Comparison of ENCODE assay signal across 8 cellular contexts in the genomic region with DNA sequence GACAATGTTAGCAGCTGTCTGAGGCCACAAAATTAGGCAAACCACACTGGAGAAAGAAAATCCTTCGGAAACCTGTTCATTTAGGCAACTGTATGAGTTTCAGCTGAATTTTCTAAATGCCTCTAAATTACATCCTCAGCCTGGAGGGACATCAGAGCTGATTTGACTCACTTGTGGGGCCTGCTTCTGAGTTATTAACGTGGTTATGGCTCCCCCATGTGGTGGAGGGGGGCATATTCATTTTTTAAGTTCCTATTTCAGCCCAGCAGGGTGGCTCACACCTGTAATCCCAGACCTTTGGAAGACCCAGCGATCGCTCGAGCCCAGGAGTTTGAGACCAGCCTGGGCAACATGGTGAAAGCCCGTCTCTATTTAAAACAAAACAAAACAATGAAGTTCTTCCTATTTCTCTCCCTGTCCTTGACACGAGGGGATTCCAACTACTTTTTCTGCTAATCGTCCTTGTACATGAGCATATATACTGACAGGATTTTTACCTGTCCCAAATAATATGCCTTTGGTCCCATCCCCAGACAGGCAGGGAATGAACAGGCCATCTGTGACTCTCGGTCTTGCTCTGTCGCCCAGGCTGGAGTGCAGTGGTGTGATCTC. TPM values are rescaled to one million over a fixed set of nuclear protein-coding genes. Genes with fewer than 3 reads are reported as not detected.
DNase-seq lines count a peak whose midpoint lies in the region; ATAC-seq, FAIRE-seq and TF ChIP-seq lines count a peak whose summit lies in the region.

No MANE protein-coding gene starts in this region.

- H3K27me3 Mint-ChIP-seq in activated naive CD4-positive, alpha-beta T cell treated with anti-CD3 and anti-CD28 coated beads for 36 hours (ENCODE audit: low read depth), result peaks cover 27% of the 10 kb centered on the region

- intact Hi-C loops in activated naive CD4-positive, alpha-beta T cell treated with anti-CD3 and anti-CD28 coated beads for 36 hours (cut with micrococcal nuclease), result loop anchor here (1.0 to 10.0 kb wide), 4 partner anchors 76 to 451 kb away; a partner anchor contains a TSS

- H3K4me1 Mint-ChIP-seq in activated naive CD4-positive, alpha-beta T cell treated with anti-CD3 and anti-CD28 coated beads for 36 hours (ENCODE audit: low read depth), result peaks cover 14% of the 10 kb centered on the region

- no peaks in the 10 kb centered on the region for H3K36me3 Mint-ChIP-seq in activated naive CD4-positive, alpha-beta T cell treated with anti-CD3 and anti-CD28 coated beads for 36 hours (ENCODE audit: low read depth)

- H3K4me3 Mint-ChIP-seq in activated naive CD4-positive, alpha-beta T cell treated with anti-CD3 and anti-CD28 coated beads for 36 hours, result no peak overlapping the region

- H3K9me3 Mint-ChIP-seq in activated naive CD4-positive, alpha-beta T cell treated with anti-CD3 and anti-CD28 coated beads for 36 hours, result no peaks in the 10 kb centered on the region

- ATAC-seq in SK-N-SH treated with all-trans-retinoic acid at 6 μM for 48 hours (peak; percentile 94), GM19023 (IDR thresholded peaks at IDR 0.05; ENCODE audit: unreplicated experiment) (no peak)

- no peak overlapping the region for H3K27ac Mint-ChIP-seq in activated naive CD4-positive, alpha-beta T cell treated with anti-CD3 and anti-CD28 coated beads for 36 hours

- CTCF ChIA-PET in activated naive CD4-positive, alpha-beta T cell treated with anti-CD3 and anti-CD28 coated beads for 36 hours (lab: Charles Lee), result interaction anchor here (0.5 to 3.8 kb wide), 19 partner anchors 11 to 1248 kb away, joined by 3 to 43 read pairs (median 5); no protein-coding TSS in a partner anchor

- DNase-seq in GM03348 (ENCODE audit: low spot score), result peak; percentile 85
- DNase-seq in MV-4-11 (lab: John Stamatoyannopoulos, UW), result peak; percentile 84
- peak; percentile 86 for DNase-seq in activated naive CD4-positive, alpha-beta T cell treated with anti-CD3 and anti-CD28 coated beads for 36 hours
- DNase-seq in glomerular visceral epithelial cell (ENCODE audit: extremely low spot score), result peak; percentile 93
- peak; percentile 84 for DNase-seq in pons (ENCODE audit: low spot score)
- DNase-seq in urothelium cell line (ENCODE audit: low spot score), result peak; percentile 78

- FAIRE-seq in urothelium cell line (lab: Jason Lieb, UNC), result no peak

TF ChIP-seq in SK-N-SH treated with all-trans-retinoic acid at 6 μM for 48 hours, 23 proteins besides CTCF, POLR2A, EP300 and RAD21:
- TF ChIP-seq ISL1 (CRISPR knock-in tag; IDR thresholded peaks at IDR 0.05) (no peak), TOX (CRISPR knock-in tag; IDR thresholded peaks at IDR 0.05; ENCODE audit: borderline replicate concordance) (no peak), ARNTL (CRISPR knock-in tag; IDR thresholded peaks at IDR 0.05; ENCODE audit: borderline replicate concordance, low read depth) (no peak), OSR1 (CRISPR knock-in tag; IDR thresholded peaks at IDR 0.05) (no peak), ZNF565 (CRISPR knock-in tag; conservative IDR thresholded peaks at IDR 0.05; ENCODE audit: low read depth) (no peak), TCF4 (CRISPR knock-in tag; IDR thresholded peaks at IDR 0.05; ENCODE audit: borderline replicate concordance) (no peak), ZC3H10 (CRISPR knock-in tag; IDR thresholded peaks at IDR 0.05) (no peak), PPARA (CRISPR knock-in tag; IDR thresholded peaks at IDR 0.05; ENCODE audit: borderline replicate concordance) (no peak), BACH2 (CRISPR knock-in tag; IDR thresholded peaks at IDR 0.05; ENCODE audit: borderline replicate concordance) (no peak), ZFP30 (CRISPR knock-in tag; IDR thresholded peaks at IDR 0.05) (no peak), ZFP3 (CRISPR knock-in tag; IDR thresholded peaks at IDR 0.05) (no peak)
- TF ChIP-seq, protein P1, sequence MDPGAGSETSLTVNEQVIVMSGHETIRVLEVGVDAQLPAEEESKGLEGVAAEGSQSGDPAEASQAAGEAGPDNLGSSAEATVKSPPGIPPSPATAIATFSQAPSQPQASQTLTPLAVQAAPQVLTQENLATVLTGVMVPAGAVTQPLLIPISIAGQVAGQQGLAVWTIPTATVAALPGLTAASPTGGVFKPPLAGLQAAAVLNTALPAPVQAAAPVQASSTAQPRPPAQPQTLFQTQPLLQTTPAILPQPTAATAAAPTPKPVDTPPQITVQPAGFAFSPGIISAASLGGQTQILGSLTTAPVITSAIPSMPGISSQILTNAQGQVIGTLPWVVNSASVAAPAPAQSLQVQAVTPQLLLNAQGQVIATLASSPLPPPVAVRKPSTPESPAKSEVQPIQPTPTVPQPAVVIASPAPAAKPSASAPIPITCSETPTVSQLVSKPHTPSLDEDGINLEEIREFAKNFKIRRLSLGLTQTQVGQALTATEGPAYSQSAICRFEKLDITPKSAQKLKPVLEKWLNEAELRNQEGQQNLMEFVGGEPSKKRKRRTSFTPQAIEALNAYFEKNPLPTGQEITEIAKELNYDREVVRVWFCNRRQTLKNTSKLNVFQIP (CRISPR knock-in tag; IDR thresholded peaks at IDR 0.05; ENCODE audit: borderline replicate concordance, low read depth), result no peak
- TF ChIP-seq, protein P2, sequence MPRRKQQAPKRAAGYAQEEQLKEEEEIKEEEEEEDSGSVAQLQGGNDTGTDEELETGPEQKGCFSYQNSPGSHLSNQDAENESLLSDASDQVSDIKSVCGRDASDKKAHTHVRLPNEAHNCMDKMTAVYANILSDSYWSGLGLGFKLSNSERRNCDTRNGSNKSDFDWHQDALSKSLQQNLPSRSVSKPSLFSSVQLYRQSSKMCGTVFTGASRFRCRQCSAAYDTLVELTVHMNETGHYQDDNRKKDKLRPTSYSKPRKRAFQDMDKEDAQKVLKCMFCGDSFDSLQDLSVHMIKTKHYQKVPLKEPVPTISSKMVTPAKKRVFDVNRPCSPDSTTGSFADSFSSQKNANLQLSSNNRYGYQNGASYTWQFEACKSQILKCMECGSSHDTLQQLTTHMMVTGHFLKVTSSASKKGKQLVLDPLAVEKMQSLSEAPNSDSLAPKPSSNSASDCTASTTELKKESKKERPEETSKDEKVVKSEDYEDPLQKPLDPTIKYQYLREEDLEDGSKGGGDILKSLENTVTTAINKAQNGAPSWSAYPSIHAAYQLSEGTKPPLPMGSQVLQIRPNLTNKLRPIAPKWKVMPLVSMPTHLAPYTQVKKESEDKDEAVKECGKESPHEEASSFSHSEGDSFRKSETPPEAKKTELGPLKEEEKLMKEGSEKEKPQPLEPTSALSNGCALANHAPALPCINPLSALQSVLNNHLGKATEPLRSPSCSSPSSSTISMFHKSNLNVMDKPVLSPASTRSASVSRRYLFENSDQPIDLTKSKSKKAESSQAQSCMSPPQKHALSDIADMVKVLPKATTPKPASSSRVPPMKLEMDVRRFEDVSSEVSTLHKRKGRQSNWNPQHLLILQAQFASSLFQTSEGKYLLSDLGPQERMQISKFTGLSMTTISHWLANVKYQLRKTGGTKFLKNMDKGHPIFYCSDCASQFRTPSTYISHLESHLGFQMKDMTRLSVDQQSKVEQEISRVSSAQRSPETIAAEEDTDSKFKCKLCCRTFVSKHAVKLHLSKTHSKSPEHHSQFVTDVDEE (CRISPR knock-in tag; IDR thresholded peaks at IDR 0.05), result no peak
- TF ChIP-seq, protein P3, sequence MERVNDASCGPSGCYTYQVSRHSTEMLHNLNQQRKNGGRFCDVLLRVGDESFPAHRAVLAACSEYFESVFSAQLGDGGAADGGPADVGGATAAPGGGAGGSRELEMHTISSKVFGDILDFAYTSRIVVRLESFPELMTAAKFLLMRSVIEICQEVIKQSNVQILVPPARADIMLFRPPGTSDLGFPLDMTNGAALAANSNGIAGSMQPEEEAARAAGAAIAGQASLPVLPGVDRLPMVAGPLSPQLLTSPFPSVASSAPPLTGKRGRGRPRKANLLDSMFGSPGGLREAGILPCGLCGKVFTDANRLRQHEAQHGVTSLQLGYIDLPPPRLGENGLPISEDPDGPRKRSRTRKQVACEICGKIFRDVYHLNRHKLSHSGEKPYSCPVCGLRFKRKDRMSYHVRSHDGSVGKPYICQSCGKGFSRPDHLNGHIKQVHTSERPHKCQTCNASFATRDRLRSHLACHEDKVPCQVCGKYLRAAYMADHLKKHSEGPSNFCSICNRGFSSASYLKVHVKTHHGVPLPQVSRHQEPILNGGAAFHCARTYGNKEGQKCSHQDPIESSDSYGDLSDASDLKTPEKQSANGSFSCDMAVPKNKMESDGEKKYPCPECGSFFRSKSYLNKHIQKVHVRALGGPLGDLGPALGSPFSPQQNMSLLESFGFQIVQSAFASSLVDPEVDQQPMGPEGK (CRISPR knock-in tag; IDR thresholded peaks at IDR 0.05; ENCODE audit: borderline replicate concordance), result no peak
- TF ChIP-seq, protein P4, sequence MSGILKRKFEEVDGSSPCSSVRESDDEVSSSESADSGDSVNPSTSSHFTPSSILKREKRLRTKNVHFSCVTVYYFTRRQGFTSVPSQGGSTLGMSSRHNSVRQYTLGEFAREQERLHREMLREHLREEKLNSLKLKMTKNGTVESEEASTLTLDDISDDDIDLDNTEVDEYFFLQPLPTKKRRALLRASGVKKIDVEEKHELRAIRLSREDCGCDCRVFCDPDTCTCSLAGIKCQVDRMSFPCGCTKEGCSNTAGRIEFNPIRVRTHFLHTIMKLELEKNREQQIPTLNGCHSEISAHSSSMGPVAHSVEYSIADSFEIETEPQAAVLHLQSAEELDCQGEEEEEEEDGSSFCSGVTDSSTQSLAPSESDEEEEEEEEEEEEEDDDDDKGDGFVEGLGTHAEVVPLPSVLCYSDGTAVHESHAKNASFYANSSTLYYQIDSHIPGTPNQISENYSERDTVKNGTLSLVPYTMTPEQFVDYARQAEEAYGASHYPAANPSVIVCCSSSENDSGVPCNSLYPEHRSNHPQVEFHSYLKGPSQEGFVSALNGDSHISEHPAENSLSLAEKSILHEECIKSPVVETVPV (CRISPR knock-in tag; IDR thresholded peaks at IDR 0.05), result no peak

RNA-seq across cellular contexts. Expression of a gene that starts 31.5 kb away (rescaled TPM):
- not detected for total RNA-seq in activated naive CD4-positive, alpha-beta T cell treated with anti-CD3 and anti-CD28 coated beads for 36 hours

RNA-seq across cellular contexts. Expression of a gene that starts 35.8 kb away (rescaled TPM):
- not detected for total RNA-seq in activated naive CD4-positive, alpha-beta T cell treated with anti-CD3 and anti-CD28 coated beads for 36 hours
